In the genomic region with DNA sequence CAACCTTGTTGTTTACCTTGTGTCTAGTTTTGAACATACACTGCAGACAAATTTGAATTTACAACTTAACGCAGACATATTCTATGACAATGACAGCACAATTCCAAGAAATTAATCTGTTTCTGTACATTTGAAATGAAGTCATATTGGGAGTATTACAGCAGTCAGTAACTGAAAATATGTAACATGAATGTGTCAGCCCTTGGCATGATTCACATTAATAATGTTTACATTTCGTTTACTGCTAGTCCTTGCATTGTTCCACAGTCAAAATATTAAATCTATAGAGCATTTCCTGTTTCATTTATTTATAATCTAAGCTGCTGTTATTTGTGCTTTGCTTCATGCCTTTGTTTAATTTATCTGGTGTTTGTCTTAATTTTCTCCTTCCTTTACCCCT, we compare ENCODE assay signal across 24 cellular contexts.
"Had no signal": no experiment of that assay in that cellular context is flagged by ENCODE, and none has a peak within 500 bp of the region (broad histone marks: within the 10 kb centered on the region; RNA-seq: fewer than 3 reads in every experiment).

No MANE protein-coding gene starts in this region.

- DNase-seq: dermis blood vessel endothelial cell; effector memory CD4-positive, alpha-beta T cell; hypothalamus; kidney; natural killer cell; stimulated activated CD4-positive, alpha-beta T cell treated with anti-CD3 and anti-CD28 coated beads, Interleukin-12 subunit alpha, Interleukin-12 subunit beta, amount 100 ng/mL, for 4 hours; stimulated activated CD4-positive, alpha-beta T cell treated with anti-CD3 and anti-CD28 coated beads, Interleukin-1b, Interleukin-23, amount 100 ng/mL, for 48 hours; stimulated activated CD4-positive, alpha-beta T cell treated with anti-CD3 and anti-CD28 coated beads, Interleukin-4, amount 100 ng/mL, for 1 hour; stimulated activated CD8-positive, alpha-beta memory T cell treated with anti-CD3 and anti-CD28 coated beads, Interleukin-4, amount 100 ng/mL, for 48 hours; stimulated activated naive CD4-positive, alpha-beta T cell treated with Interleukin-2 at 50 U/mL for 16 hours; stomach; thyroid gland; trophoblast cell had no signal

- H3K36me3 ChIP-seq: neutrophil, prostate gland, thyroid gland, vagina had no signal

- H3K9me3 ChIP-seq: neutrophil, prostate gland, right atrium auricular region, stomach, thyroid gland, vagina had no signal

- H3K27ac Mint-ChIP-seq: memory B cell, natural killer cell had no signal

- H3K9me3 Mint-ChIP-seq: memory B cell, natural killer cell, neural crest cell had no signal

- H3K4me2 ChIP-seq: smooth muscle cell had no signal

- H3K27ac ChIP-seq: coronary artery, neutrophil, prostate gland, right atrium auricular region, stomach, thyroid gland, vagina had no signal

- H3K36me3 Mint-ChIP-seq: memory B cell, natural killer cell had no signal

- H3K4me1 ChIP-seq: prostate gland, right atrium auricular region, vagina had no signal

- H3K4me3 Mint-ChIP-seq: memory B cell, natural killer cell, neural crest cell had no signal

- H3K27me3 ChIP-seq: right atrium auricular region, stomach, thyroid gland, vagina had no signal

- H3K4me3 ChIP-seq: coronary artery, lung, prostate gland, right atrium auricular region, smooth muscle cell, stomach, thyroid gland, vagina had no signal

- ATAC-seq: left lobe of liver, natural killer cell, sciatic nerve had no signal
